7 cellular contexts compared by ENCODE assay signal in genomic region chr19:13055213-13056051, GRCh38. TPM values are rescaled to one million over a fixed set of nuclear protein-coding genes. Genes with fewer than 3 reads are reported as not detected.
A peak's percentile ranks its signal among the peaks of the same experiment; 100 is the strongest.
DNase-seq lines count a peak whose midpoint lies in the region; ATAC-seq lines count a peak whose summit lies in the region.

No MANE protein-coding gene starts in this region.

- peaks cover 1% of the 10 kb centered on the region for H3K4me1 ChIP-seq in urinary bladder (ENCODE audit: insufficient read depth)

- H3K27ac ChIP-seq in urinary bladder (ENCODE audit: low read depth): peak overlapping the region; percentile 88

- DNase-seq in M059J (ENCODE audit: low read depth) (peak; percentile 92), ecto neural progenitor cell (ENCODE audit: low spot score) (peak; percentile 79), lung microvascular endothelial cell (ENCODE audit: low read depth in 2 of 2) (peak; percentile 26 to 57)
- DNase-seq in central memory CD4-positive, alpha-beta T cell: no peak

- no peaks in the 10 kb centered on the region for H3K36me3 ChIP-seq in urinary bladder (ENCODE audit: insufficient read depth)

- no peak overlapping the region for H3K4me3 ChIP-seq in urinary bladder (ENCODE audit: low read depth, low read length)

- ATAC-seq in GM21576 (IDR thresholded peaks at IDR 0.05; ENCODE audit: unreplicated experiment): no peak
- ATAC-seq in HG03342 (IDR thresholded peaks at IDR 0.05; ENCODE audit: unreplicated experiment): no peak

- WGBS in urinary bladder: 20% methylated on average over 29 of the region's 29 CpGs

RNA-seq across cellular contexts. Expression of gene LYL1, which starts 47.2 kb away (rescaled TPM):
- total RNA-seq in M059J (2014; rRNA removed; shearing (Covaris generic)): not detected in 2 replicates
- total RNA-seq in lung microvascular endothelial cell (17.3 and 28.8 TPM in 2 replicates), urinary bladder (4.8 TPM)
- 15.7 TPM for polyA plus RNA-seq in urinary bladder
